2 cellular contexts compared by ENCODE assay signal in the genomic region with DNA sequence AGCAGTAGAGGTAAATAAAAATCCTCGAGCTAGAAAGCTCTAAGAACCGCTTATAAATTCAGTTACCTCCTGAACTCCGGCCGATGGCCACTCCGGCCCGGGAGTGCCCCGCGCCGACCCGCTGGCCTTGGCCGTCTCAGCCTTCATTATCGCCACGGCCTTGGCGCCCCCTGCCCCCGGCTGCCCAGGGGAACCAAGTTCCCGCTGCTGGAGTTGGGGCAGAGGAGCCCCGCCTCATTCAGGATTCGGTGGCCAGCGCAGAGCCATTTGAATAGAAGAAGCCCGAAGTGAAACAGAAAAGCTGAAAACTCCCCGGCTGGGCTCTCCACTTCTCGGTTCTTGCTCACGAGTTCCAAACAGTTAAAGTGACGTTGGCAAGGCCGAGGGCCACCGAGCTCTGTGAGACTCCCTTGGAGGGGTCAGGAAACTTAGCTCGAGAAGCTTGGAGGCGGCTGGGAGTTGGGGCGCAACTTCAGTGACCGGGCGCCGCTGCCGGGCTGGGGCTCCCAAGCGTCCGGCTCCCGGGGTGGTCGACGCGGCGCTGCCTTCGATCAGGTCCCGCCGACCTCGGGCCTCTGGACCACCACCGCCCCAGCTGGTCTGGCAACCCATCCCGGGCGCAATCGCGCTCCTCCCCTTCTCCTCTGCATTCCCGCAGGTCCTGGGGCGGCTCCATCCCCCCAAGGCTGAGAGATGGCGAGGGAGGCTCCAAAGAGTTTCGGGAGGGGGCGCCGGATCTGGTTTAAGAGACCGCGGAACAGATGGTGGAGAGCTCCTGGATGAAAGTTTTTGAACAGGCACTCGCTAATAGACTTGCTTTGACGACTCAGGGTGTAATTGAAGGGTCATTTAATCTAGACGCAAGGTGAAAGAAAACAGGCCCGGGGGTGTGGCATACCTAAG.
TF ChIP-seq lines count a peak whose summit lies in the region.

No MANE protein-coding gene starts in this region.

TF ChIP-seq in GM23338, 12 proteins besides CTCF, POLR2A, EP300 and RAD21 (continued from another document):
- no peak for TF ChIP-seq ETS1 (IDR thresholded peaks at IDR 0.05)

TF ChIP-seq in WTC11, 78 proteins besides CTCF, POLR2A, EP300 and RAD21 (continued from another document and continues in another):
- TF ChIP-seq, protein P1, sequence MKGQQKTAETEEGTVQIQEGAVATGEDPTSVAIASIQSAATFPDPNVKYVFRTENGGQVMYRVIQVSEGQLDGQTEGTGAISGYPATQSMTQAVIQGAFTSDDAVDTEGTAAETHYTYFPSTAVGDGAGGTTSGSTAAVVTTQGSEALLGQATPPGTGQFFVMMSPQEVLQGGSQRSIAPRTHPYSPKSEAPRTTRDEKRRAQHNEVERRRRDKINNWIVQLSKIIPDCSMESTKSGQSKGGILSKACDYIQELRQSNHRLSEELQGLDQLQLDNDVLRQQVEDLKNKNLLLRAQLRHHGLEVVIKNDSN (CRISPR knock-in tag; IDR thresholded peaks at IDR 0.05): peak; percentile 14; the same call in 1 of the 2 replicates
- TF ChIP-seq IRF2 (CRISPR knock-in tag; IDR thresholded peaks at IDR 0.05; ENCODE audit: borderline replicate concordance, low read depth) (no peak), ZNF671 (CRISPR knock-in tag; IDR thresholded peaks at IDR 0.05) (no peak), ZBTB21 (CRISPR knock-in tag; IDR thresholded peaks at IDR 0.05; ENCODE audit: borderline replicate concordance) (peak; percentile 90), AFF4 (CRISPR knock-in tag; IDR thresholded peaks at IDR 0.05; ENCODE audit: borderline replicate concordance) (0 out of 2 replicates have a peak, but pooled peaks have one; percentile 8), NR1H2 (CRISPR knock-in tag; IDR thresholded peaks at IDR 0.05) (no peak), HMGA2 (CRISPR knock-in tag; IDR thresholded peaks at IDR 0.05) (no peak), ZNF232 (CRISPR knock-in tag; IDR thresholded peaks at IDR 0.05) (no peak), SMAD3 (CRISPR knock-in tag; IDR thresholded peaks at IDR 0.05; ENCODE audit: borderline replicate concordance) (no peak), ZNF138 (CRISPR knock-in tag; conservative IDR thresholded peaks at IDR 0.05) (peak; percentile 6; the same call in 1 of the 2 replicates), NFYB (CRISPR knock-in tag; conservative IDR thresholded peaks at IDR 0.05; ENCODE audit: low read depth) (no peak), ZNF512 (CRISPR knock-in tag; IDR thresholded peaks at IDR 0.05; ENCODE audit: borderline replicate concordance) (no peak), MYBL2 (CRISPR knock-in tag; IDR thresholded peaks at IDR 0.05) (peak; percentile 42; the same call in 1 of the 2 replicates), ZNF263 (CRISPR knock-in tag; IDR thresholded peaks at IDR 0.05; ENCODE audit: low read depth) (no peak), NR2C2 (CRISPR knock-in tag; IDR thresholded peaks at IDR 0.05) (no peak), ZNF219 (CRISPR knock-in tag; IDR thresholded peaks at IDR 0.05; ENCODE audit: borderline replicate concordance) (no peak), EMX1 (CRISPR knock-in tag; IDR thresholded peaks at IDR 0.05) (no peak), FOXJ3 (CRISPR knock-in tag; IDR thresholded peaks at IDR 0.05; ENCODE audit: borderline replicate concordance) (no peak), ATF3 (CRISPR knock-in tag; conservative IDR thresholded peaks at IDR 0.05) (no peak), GABPB1 (CRISPR knock-in tag; IDR thresholded peaks at IDR 0.05) (no peak), RORB (CRISPR knock-in tag; IDR thresholded peaks at IDR 0.05) (no peak), NFE2L1 (CRISPR knock-in tag; IDR thresholded peaks at IDR 0.05) (no peak), OVOL2 (CRISPR knock-in tag; IDR thresholded peaks at IDR 0.05; ENCODE audit: borderline replicate concordance) (no peak), ZNF423 (CRISPR knock-in tag; IDR thresholded peaks at IDR 0.05) (peak; percentile 50; the same call in 1 of the 2 replicates), ATF6 (CRISPR knock-in tag; IDR thresholded peaks at IDR 0.05) (no peak), GRHL2 (CRISPR knock-in tag; IDR thresholded peaks at IDR 0.05; ENCODE audit: insufficient replicate concordance, severe bottlenecking) (no peak), RELA (CRISPR knock-in tag; IDR thresholded peaks at IDR 0.05; ENCODE audit: borderline replicate concordance) (no peak), CREB1 (CRISPR knock-in tag; IDR thresholded peaks at IDR 0.05) (no peak), CDX4 (CRISPR knock-in tag; IDR thresholded peaks at IDR 0.05; ENCODE audit: borderline replicate concordance) (no peak), ELF4 (CRISPR knock-in tag; IDR thresholded peaks at IDR 0.05; ENCODE audit: low read depth) (no peak), KAT7 (CRISPR knock-in tag; IDR thresholded peaks at IDR 0.05; ENCODE audit: borderline replicate concordance) (peak; percentile 94)
- TF ChIP-seq, protein P2, sequence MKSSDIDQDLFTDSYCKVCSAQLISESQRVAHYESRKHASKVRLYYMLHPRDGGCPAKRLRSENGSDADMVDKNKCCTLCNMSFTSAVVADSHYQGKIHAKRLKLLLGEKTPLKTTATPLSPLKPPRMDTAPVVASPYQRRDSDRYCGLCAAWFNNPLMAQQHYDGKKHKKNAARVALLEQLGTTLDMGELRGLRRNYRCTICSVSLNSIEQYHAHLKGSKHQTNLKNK (CRISPR knock-in tag; IDR thresholded peaks at IDR 0.05): no peak
- TF ChIP-seq, protein P3, sequence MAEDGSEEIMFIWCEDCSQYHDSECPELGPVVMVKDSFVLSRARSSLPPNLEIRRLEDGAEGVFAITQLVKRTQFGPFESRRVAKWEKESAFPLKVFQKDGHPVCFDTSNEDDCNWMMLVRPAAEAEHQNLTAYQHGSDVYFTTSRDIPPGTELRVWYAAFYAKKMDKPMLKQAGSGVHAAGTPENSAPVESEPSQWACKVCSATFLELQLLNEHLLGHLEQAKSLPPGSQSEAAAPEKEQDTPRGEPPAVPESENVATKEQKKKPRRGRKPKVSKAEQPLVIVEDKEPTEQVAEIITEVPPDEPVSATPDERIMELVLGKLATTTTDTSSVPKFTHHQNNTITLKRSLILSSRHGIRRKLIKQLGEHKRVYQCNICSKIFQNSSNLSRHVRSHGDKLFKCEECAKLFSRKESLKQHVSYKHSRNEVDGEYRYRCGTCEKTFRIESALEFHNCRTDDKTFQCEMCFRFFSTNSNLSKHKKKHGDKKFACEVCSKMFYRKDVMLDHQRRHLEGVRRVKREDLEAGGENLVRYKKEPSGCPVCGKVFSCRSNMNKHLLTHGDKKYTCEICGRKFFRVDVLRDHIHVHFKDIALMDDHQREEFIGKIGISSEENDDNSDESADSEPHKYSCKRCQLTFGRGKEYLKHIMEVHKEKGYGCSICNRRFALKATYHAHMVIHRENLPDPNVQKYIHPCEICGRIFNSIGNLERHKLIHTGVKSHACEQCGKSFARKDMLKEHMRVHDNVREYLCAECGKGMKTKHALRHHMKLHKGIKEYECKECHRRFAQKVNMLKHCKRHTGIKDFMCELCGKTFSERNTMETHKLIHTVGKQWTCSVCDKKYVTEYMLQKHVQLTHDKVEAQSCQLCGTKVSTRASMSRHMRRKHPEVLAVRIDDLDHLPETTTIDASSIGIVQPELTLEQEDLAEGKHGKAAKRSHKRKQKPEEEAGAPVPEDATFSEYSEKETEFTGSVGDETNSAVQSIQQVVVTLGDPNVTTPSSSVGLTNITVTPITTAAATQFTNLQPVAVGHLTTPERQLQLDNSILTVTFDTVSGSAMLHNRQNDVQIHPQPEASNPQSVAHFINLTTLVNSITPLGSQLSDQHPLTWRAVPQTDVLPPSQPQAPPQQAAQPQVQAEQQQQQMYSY (CRISPR knock-in tag; IDR thresholded peaks at IDR 0.05): no peak
- TF ChIP-seq, protein P4, sequence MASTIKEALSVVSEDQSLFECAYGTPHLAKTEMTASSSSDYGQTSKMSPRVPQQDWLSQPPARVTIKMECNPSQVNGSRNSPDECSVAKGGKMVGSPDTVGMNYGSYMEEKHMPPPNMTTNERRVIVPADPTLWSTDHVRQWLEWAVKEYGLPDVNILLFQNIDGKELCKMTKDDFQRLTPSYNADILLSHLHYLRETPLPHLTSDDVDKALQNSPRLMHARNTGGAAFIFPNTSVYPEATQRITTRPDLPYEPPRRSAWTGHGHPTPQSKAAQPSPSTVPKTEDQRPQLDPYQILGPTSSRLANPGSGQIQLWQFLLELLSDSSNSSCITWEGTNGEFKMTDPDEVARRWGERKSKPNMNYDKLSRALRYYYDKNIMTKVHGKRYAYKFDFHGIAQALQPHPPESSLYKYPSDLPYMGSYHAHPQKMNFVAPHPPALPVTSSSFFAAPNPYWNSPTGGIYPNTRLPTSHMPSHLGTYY (CRISPR knock-in tag; IDR thresholded peaks at IDR 0.05): no peak
- TF ChIP-seq, protein P5, sequence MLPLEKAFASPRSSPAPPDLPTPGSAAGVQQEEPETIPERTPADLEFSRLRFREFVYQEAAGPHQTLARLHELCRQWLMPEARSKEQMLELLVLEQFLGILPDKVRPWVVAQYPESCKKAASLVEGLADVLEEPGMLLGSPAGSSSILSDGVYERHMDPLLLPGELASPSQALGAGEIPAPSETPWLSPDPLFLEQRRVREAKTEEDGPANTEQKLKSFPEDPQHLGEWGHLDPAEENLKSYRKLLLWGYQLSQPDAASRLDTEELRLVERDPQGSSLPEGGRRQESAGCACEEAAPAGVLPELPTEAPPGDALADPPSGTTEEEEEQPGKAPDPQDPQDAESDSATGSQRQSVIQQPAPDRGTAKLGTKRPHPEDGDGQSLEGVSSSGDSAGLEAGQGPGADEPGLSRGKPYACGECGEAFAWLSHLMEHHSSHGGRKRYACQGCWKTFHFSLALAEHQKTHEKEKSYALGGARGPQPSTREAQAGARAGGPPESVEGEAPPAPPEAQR (CRISPR knock-in tag; IDR thresholded peaks at IDR 0.05): no peak
